ENCODE assay signal across 8 cellular contexts in the genomic region with DNA sequence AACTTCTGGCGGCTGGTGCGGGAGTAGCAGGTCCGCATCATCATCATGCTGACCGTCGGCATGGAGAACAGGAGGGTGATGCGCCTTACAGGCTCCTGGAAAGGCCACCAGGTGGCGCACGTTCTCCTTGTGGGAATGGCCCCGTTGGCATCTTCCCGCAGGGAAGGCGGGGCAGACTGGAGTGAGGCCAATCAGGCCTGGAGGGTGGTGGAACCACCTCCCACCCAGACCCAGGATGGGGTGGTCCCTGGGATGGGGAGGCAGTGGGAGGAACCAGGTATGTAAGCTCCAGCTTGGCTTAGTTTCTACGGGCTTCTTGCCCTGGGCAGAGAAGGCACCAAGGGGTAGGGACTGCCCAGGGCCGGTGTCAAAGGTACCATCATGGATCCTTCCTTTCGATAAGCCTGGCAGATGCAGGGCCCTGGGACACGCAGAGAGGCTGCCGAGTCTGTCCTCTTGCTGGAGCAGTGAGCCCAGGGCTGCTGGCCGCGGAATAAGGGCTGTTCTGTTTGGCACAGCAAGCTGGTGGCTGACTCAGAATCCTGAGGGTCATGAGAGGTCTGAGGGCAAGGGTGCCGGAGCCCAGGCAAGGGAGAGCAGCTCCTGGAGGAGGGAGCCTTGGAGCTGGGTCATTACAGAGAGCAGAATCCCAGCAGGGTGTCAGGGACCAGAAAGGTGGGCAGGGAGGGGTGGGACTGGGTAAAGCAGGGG. TPM values are rescaled to one million over a fixed set of nuclear protein-coding genes. Genes with fewer than 3 reads are reported as not detected.
DNase-seq lines count a peak whose midpoint lies in the region; ATAC-seq and TF ChIP-seq lines count a peak whose summit lies in the region.

No MANE protein-coding gene starts in this region.

- H4K20me1 ChIP-seq in PC-3 (ENCODE audit: low read length), result no peaks in the 10 kb centered on the region

- peak; percentile 84 for DNase-seq in G401 (ENCODE audit: low spot score)
- DNase-seq in KBM-7, result peak; percentile 87
- DNase-seq in PC-3, result peak; percentile 89
- DNase-seq in activated T-cell treated with anti-CD3 and anti-CD28 coated beads, Interleukin-2, amount 50 U/mL, for 1 hour, result peak; percentile 72
- peak; percentile 65 for DNase-seq in fibroblast of gingiva (ENCODE audit: low read depth)
- peak; percentile 65 for DNase-seq in natural killer cell
- peak in 5 of 6 experiments; percentile 29 to 55 (median 45) for DNase-seq in stimulated activated naive CD4-positive, alpha-beta T cell (lab: John Stamatoyannopoulos, UW)

- H3K36me3 Mint-ChIP-seq in natural killer cell, result no peaks in the 10 kb centered on the region

- no peaks in the 10 kb centered on the region for H3K4me1 ChIP-seq in PC-3 (ENCODE audit: insufficient read depth, low read length)

- no peak overlapping the region for H3K4me3 Mint-ChIP-seq in natural killer cell

- intact Hi-C loops in PC-3 (cut with micrococcal nuclease) (loop anchor here (2.0 kb wide), 1 partner anchor 52 kb away; no protein-coding TSS in a partner anchor), natural killer cell (cut with micrococcal nuclease) (loop anchor here (1.0 kb wide), 2 partner anchors 130 to 534 kb away; no protein-coding TSS in a partner anchor)

- in situ Hi-C loops in G401 (cut with HindIII; ENCODE audit: low sequenced_read_pairs), result no loop called here
- in situ Hi-C loops in KBM-7 (cut with MboI; ENCODE audit: low pct_unique_long_range_greater_than_20kb, low sequenced_read_pairs), result no loop called here

- H3K9me3 ChIP-seq in PC-3 (ENCODE audit: low read length), result no peaks in the 10 kb centered on the region

- H3K4me2 ChIP-seq in PC-3 (ENCODE audit: low read length), result peak overlapping the region; percentile 46

- no peak overlapping the region for H3K27ac ChIP-seq in PC-3 (ENCODE audit: low read length)

- TF ChIP-seq CTCF in PC-3 (conservative IDR thresholded peaks at IDR 0.05; ENCODE audit: low read depth, low read length), result peak; percentile 77
- peak; percentile 76 for TF ChIP-seq CTCF in natural killer cell (IDR thresholded peaks at IDR 0.05)

- H3K4me3 ChIP-seq in PC-3 (ENCODE audit: low read length), result no peak overlapping the region

- H3K27me3 Mint-ChIP-seq in natural killer cell (ENCODE audit: low read depth in 2 of 2), result peaks cover 0 to 9% of the 10 kb centered on the region in 2 donors

- ATAC-seq in PC-3, result peak; percentile 81
- peak; percentile 49 to 72 (median 68) for ATAC-seq in natural killer cell
- no peak for ATAC-seq in GM21381 (IDR thresholded peaks at IDR 0.05; ENCODE audit: unreplicated experiment)

- no peaks in the 10 kb centered on the region for H3K9me3 Mint-ChIP-seq in natural killer cell

- no TSS peak for BruUV-seq in PC-3 (replicated peaks; lab: Mats Ljungman, UMichigan)

- peak overlapping the region in 1 of 2 donors; percentile 38 for H3K27ac Mint-ChIP-seq in natural killer cell

- H3K4me1 Mint-ChIP-seq in natural killer cell, result peaks cover 0 to 15% of the 10 kb centered on the region in 2 donors

- H3K27me3 ChIP-seq in PC-3 (ENCODE audit: low read length), result no peaks in the 10 kb centered on the region

- no peaks in the 10 kb centered on the region for H3K36me3 ChIP-seq in PC-3 (ENCODE audit: low read depth, low read length)

- POLR2A ChIA-PET in PC-3 (lab: Charles Lee; ENCODE audit: unreplicated experiment), result no interaction called here

- H3F3A ChIP-seq in PC-3 (ENCODE audit: low read length, unreplicated experiment), result no peaks in the 10 kb centered on the region

- H3K79me2 ChIP-seq in PC-3 (ENCODE audit: low read length), result no peaks in the 10 kb centered on the region

- CTCF ChIA-PET in PC-3 (lab: Charles Lee), result interaction anchor here (0.5 kb wide), 1 partner anchor 535 kb away, joined by 3 read pairs; no protein-coding TSS in a partner anchor

- no peak overlapping the region for H3K9ac ChIP-seq in PC-3 (ENCODE audit: low read length)

- H2AFZ ChIP-seq in PC-3 (ENCODE audit: low read length), result 0 out of 2 replicates have a peak overlapping the region, but pooled peaks have one; percentile 42

- no peaks in the 10 kb centered on the region for H3K9me2 ChIP-seq in PC-3 (replicated peaks; ENCODE audit: low read length)

RNA-seq across cellular contexts. Expression of a gene that starts 8.7 kb away (rescaled TPM):
- not detected in 2 replicates for total RNA-seq in G401 (2014; rRNA removed; shearing (Covaris generic))
- total RNA-seq in PC-3 (2014; rRNA removed) (0.23 and 0.26 TPM in 2 replicates), natural killer cell (10 to 100 TPM; 58.3 to 65.2 (median 60.9) TPM)

RNA-seq across cellular contexts. Expression of a gene that starts 24.5 kb away (rescaled TPM):
- not detected in 2 replicates for total RNA-seq in G401 (2014; rRNA removed; shearing (Covaris generic))
- total RNA-seq in PC-3 (2014; rRNA removed) (not detected in 2 replicates), natural killer cell (100 to 1,000 TPM; 144 to 241 (median 196) TPM)

RNA-seq across cellular contexts. Expression of a gene that starts 40.4 kb away (rescaled TPM):
- 15.1 and 17.0 TPM in 2 replicates for total RNA-seq in G401 (2014; rRNA removed; shearing (Covaris generic))
- total RNA-seq in PC-3 (2014; rRNA removed) (20.4 and 26.4 TPM in 2 replicates), natural killer cell (100 to 1,000 TPM; 109 to 120 (median 109) TPM)

Comparison
In these comparisons a context has a peak if more than half of its experiments do, and no peak if none do; other contexts are left out.
1. RNA of a gene that starts 8.7 kb away (total RNA-seq): 58.3 to 65.2 TPM in natural killer cell; 0.23 to 0.26 TPM in PC-3 and not detected in G401; every median in the first group is over 10 times any median in the second.
2. RNA of a gene that starts 24.5 kb away (total RNA-seq): 144 to 241 TPM in natural killer cell; not detected in G401 and not detected in PC-3; every median in the first group is over 100 times any median in the second.
3. Peak in every context shown above with its lines, with median percentiles within 50 percentile points of each other: DNase-seq.